Comparison of ENCODE assay signal across 8 cellular contexts in the genomic region with DNA sequence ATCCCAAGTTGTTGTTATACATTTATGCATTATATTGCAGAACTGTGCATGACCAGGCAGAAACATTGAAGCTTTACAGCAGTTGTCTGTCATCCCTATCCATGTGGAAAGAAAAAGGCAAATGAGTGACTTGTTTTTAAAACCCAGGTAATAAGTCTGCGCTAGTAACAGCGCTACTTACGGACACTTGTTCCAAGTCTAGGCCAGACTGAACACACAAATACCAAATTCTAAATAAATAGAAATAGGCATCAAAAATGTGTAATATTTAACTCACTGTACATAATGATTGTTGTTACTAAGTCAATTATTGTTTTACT. TPM values are rescaled to one million over a fixed set of nuclear protein-coding genes. Genes with fewer than 3 reads are reported as not detected.
A peak's percentile ranks its signal among the peaks of the same experiment; 100 is the strongest.
DNase-seq lines count a peak whose midpoint lies in the region; ATAC-seq and TF ChIP-seq lines count a peak whose summit lies in the region.

No MANE protein-coding gene starts in this region.

- peak overlapping the region; percentile 88 to 96 (median 92) for H3K27ac Mint-ChIP-seq in IgD-negative memory B cell
- peak overlapping the region in 1 of 2 donors; percentile 85 for H3K27ac Mint-ChIP-seq in natural killer cell

- H3K9me3 ChIP-seq in BE2C: no peaks in the 10 kb centered on the region

- intact Hi-C loops in natural killer cell (cut with micrococcal nuclease): loop anchor here (5.0 kb wide), 5 partner anchors 57 to 417 kb away; a partner anchor contains a TSS

- H3K27me3 Mint-ChIP-seq in IgD-negative memory B cell (peaks cover 55% of the 10 kb centered on the region), natural killer cell (ENCODE audit: low read depth in 2 of 2) (peaks cover 7 to 15% of the 10 kb centered on the region in 2 donors)

- H3K9me3 Mint-ChIP-seq in IgD-negative memory B cell (peaks cover 0 to 7% (median 0%) of the 10 kb centered on the region in 3 donors), natural killer cell (no peaks in the 10 kb centered on the region)

- peaks cover 3% of the 10 kb centered on the region; the same call in 1 of the 2 replicates for H3K36me3 ChIP-seq in BE2C

- no peaks in the 10 kb centered on the region for H3K27me3 ChIP-seq in BE2C

- peak overlapping the region; percentile 69 for H3K27ac ChIP-seq in cingulate gyrus (ENCODE audit: low read depth, low read length)

- H3K4me3 ChIP-seq in BE2C (ENCODE audit: low read depth, low read length): peak overlapping the region; percentile 98

- TF ChIP-seq CTCF in BE2C (IDR thresholded peaks at IDR 0.05; ENCODE audit: low read depth, low read length): no peak
- TF ChIP-seq CTCF in natural killer cell (IDR thresholded peaks at IDR 0.05): no peak

- H3K4me1 ChIP-seq in BE2C: no peaks in the 10 kb centered on the region; the same call in 1 of the 2 replicates

- H3K4me1 Mint-ChIP-seq in IgD-negative memory B cell: peaks cover 27 to 36% (median 31%) of the 10 kb centered on the region in 3 donors
- H3K4me1 Mint-ChIP-seq in natural killer cell: peaks cover 17 to 40% of the 10 kb centered on the region in 2 donors

- H3K4me3 Mint-ChIP-seq in IgD-negative memory B cell (peak overlapping the region; percentile 76 to 93 (median 88)), natural killer cell (peak overlapping the region; percentile 93)

- DNase-seq in BE2C (no peak), natural killer cell (no peak), GDM1 (lab: John Stamatoyannopoulos, UW) (no peak)

- ATAC-seq in natural killer cell: no peak
- ATAC-seq in GM21723 (IDR thresholded peaks at IDR 0.05; ENCODE audit: unreplicated experiment): no peak
- no peak for ATAC-seq in HG03457 (IDR thresholded peaks at IDR 0.05; ENCODE audit: unreplicated experiment)
- no peak for ATAC-seq in GM19324 (IDR thresholded peaks at IDR 0.05; ENCODE audit: low FRiP score, unreplicated experiment)

- peaks cover 1% of the 10 kb centered on the region for H3K36me3 Mint-ChIP-seq in IgD-negative memory B cell
- no peaks in the 10 kb centered on the region for H3K36me3 Mint-ChIP-seq in natural killer cell

RNA-seq across cellular contexts. Expression of a gene that starts 0.5 kb away (rescaled TPM):
- polyA plus RNA-seq in BE2C (2012; ENCODE audit: insufficient read depth, insufficient read length, low read depth): 14.1 TPM
- polyA plus RNA-seq in IgD-negative memory B cell: 0.03 TPM
- total RNA-seq in natural killer cell: 1 to 10 TPM; 1.7 to 5.6 (median 2.8) TPM
